In genomic region chr6:344816-345340, GRCh38 we compare ENCODE assay signal across 15 cellular contexts. TPM values are rescaled to one million over a fixed set of nuclear protein-coding genes. Genes with fewer than 3 reads are reported as not detected.
"Had no signal": no experiment of that assay in that cellular context is flagged by ENCODE, and none has a peak within 500 bp of the region (broad histone marks: within the 10 kb centered on the region; RNA-seq: fewer than 3 reads in every experiment).

No MANE protein-coding gene starts in this region.

- H3K4me3 ChIP-seq: left ventricle myocardium inferior, skin epidermis, suprapubic skin had no signal

- H3K4me1 ChIP-seq: suprapubic skin had no signal

- H3K27ac ChIP-seq: left ventricle myocardium inferior, skin epidermis, suprapubic skin had no signal

- H3K27me3 ChIP-seq: suprapubic skin had no signal

- H3K9me3 ChIP-seq: left ventricle myocardium inferior, suprapubic skin had no signal

- ATAC-seq: activated CD8-positive, alpha-beta T cell treated with anti-CD3 and anti-CD28 coated beads, Interleukin-2, amount 10 ng/mL, durations not matched to agents 7 days and 5 days; natural killer cell treated with Interleukin-12 subunit alpha and Interleukin-12 subunit beta and Interleukin-15 and Interleukin-18, amount 100 ng/mL, for 72 hours; T-helper 17 cell had no signal

- DNase-seq: activated CD4-positive, alpha-beta T cell treated with anti-CD3 and anti-CD28 coated beads, Interleukin-2, amount 10 ng/mL, durations not matched to agents 24 days and 14 days; activated CD4-positive, CD25-positive, alpha-beta regulatory T cell; activated CD8-positive, alpha-beta memory T cell treated with anti-CD3 and anti-CD28 coated beads, Interleukin-2, amount 50 U/mL, for 4 hours; activated CD8-positive, alpha-beta T cell treated with anti-CD3 and anti-CD28 coated beads, Interleukin-2, amount 10 ng/mL, durations not matched to agents 7 days and 5 days; activated naive CD8-positive, alpha-beta T cell treated with anti-CD3 and anti-CD28 coated beads for 36 hours; endodermal cell; hippocampal formation; left ventricle myocardium inferior; nucleus accumbens; T-helper 17 cell had no signal

RNA-seq across cellular contexts. Expression of gene IRF4, which starts 46.7 kb away (rescaled TPM):
- total RNA-seq: bronchial epithelial cell, endodermal cell, glomerular endothelial cell had no signal
